ENCODE assay signal across 1 cellular context in the genomic region with DNA sequence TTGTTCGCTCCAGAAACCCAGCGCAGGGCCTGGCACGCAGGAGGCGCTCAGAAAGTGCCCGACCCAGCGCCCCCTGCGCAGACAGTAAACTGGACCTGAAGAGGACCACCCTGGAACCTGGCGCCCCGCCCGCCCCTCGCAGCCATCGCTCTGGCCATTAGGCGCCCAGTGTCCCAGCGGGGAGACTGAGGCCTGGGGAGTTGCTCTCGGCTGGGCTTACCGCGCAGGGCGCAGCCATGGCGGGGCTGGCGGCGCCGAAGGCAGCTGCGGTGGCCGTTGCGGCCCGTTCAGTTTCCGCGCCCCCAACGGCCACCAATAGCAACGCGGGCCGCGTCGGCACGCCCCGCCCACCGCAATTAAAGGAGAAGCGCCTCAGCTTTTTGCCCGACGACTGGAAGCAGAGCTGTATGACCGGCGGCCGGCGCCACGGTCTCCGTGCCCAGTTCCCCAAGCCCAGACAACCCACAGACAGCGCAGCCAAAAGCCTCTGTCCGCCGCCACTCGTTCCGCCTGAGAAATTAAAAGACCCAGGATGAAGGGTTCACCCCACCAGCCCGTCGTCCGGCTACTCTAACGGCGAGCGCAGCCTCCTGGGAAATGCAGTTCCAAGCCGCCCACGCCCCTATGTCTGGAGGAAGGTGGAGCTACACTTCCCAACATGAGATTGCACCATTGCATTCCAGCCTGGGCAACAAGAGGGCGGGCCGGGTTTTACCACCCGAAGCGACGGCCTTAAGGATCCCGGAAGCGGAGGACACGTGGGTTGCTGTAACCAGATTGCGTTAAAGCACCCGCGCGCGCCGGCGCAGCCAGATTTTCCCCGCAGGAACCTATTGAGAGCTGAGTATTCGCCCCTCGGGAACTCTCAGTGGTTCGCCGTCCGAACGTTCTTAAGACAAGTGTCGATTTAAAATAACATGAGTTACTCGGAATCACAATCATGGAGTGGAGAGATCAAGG.
TF ChIP-seq lines count a peak whose summit lies in the region.

POC1A (minus strand) TSS at position 289 of the 960 bp plus-strand sequence; CDS start at position 238, 51 bp downstream.

TF ChIP-seq in GM12878, 131 proteins besides CTCF, POLR2A, EP300 and RAD21 (continued from another document):
- peak; percentile 84 for TF ChIP-seq E4F1 (IDR thresholded peaks at IDR 0.05; ENCODE audit: borderline replicate concordance, partially characterized antibody)
- peak; percentile 90 for TF ChIP-seq SP1 (IDR thresholded peaks at IDR 0.05; ENCODE audit: low read depth, low read length)
- TF ChIP-seq ATF3 (IDR thresholded peaks at IDR 0.05; ENCODE audit: borderline replicate concordance, extremely low read depth, low read depth, low read length) = peak; percentile 25; the same call in 1 of the 2 replicates
- TF ChIP-seq, protein P1, sequence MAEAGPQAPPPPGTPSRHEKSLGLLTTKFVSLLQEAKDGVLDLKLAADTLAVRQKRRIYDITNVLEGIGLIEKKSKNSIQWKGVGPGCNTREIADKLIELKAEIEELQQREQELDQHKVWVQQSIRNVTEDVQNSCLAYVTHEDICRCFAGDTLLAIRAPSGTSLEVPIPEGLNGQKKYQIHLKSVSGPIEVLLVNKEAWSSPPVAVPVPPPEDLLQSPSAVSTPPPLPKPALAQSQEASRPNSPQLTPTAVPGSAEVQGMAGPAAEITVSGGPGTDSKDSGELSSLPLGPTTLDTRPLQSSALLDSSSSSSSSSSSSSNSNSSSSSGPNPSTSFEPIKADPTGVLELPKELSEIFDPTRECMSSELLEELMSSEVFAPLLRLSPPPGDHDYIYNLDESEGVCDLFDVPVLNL (IDR thresholded peaks at IDR 0.05; ENCODE audit: low read depth, low read length) = peak; percentile 97
- no peak for TF ChIP-seq ZNF207 (IDR thresholded peaks at IDR 0.05; ENCODE audit: borderline replicate concordance)
- 0 out of 2 replicates have a peak, but pooled peaks have one; percentile 39 for TF ChIP-seq POLR2AphosphoS2 (IDR thresholded peaks at IDR 0.05; ENCODE audit: low read depth, low read length)
- TF ChIP-seq SMAD5 (IDR thresholded peaks at IDR 0.05; ENCODE audit: low read depth) = peak; percentile 49; the same call in 1 of the 2 replicates
- no peak for TF ChIP-seq YBX1 (IDR thresholded peaks at IDR 0.05)
- TF ChIP-seq JUNB (IDR thresholded peaks at IDR 0.05) = no peak
- TF ChIP-seq GABPA (IDR thresholded peaks at IDR 0.05; ENCODE audit: low read depth) = peak; percentile 51; the same call in 1 of the 2 replicates
- TF ChIP-seq MLLT1 (IDR thresholded peaks at IDR 0.05) = 0 out of 2 replicates have a peak, but pooled peaks have one; percentile 15
- TF ChIP-seq EED (IDR thresholded peaks at IDR 0.05; ENCODE audit: low read depth) = peak; percentile 54
- TF ChIP-seq MYC (IDR thresholded peaks at IDR 0.05; ENCODE audit: insufficient read depth, insufficient read length, insufficient replicate concordance, low read length, severe bottlenecking) = peak; percentile 27
- peak; percentile 63; the same call in 1 of the 2 replicates for TF ChIP-seq CBFB (IDR thresholded peaks at IDR 0.05; ENCODE audit: low read depth)
- TF ChIP-seq NRF1 (conservative IDR thresholded peaks at IDR 0.05; ENCODE audit: low read depth, low read length) = peak; percentile 58
- peak; percentile 82 for TF ChIP-seq MXI1 (IDR thresholded peaks at IDR 0.05; ENCODE audit: low read depth, low read length)
- 0 out of 2 replicates have a peak, but pooled peaks have one; percentile 19 for TF ChIP-seq TCF3 (IDR thresholded peaks at IDR 0.05; ENCODE audit: borderline replicate concordance, insufficient read depth, low read depth, low read length)
- TF ChIP-seq CREM (IDR thresholded peaks at IDR 0.05; ENCODE audit: low read depth) = peak; percentile 75
- 0 out of 2 replicates have a peak, but pooled peaks have one; percentile 27 for TF ChIP-seq RFX5 (IDR thresholded peaks at IDR 0.05; ENCODE audit: low read depth, low read length)
- 0 out of 2 replicates have a peak, but pooled peaks have one; percentile 28 for TF ChIP-seq DPF2 (IDR thresholded peaks at IDR 0.05)
- TF ChIP-seq PML (IDR thresholded peaks at IDR 0.05; ENCODE audit: low read length) = peak; percentile 83; the same call in 1 of the 2 replicates
- TF ChIP-seq, protein P2, sequence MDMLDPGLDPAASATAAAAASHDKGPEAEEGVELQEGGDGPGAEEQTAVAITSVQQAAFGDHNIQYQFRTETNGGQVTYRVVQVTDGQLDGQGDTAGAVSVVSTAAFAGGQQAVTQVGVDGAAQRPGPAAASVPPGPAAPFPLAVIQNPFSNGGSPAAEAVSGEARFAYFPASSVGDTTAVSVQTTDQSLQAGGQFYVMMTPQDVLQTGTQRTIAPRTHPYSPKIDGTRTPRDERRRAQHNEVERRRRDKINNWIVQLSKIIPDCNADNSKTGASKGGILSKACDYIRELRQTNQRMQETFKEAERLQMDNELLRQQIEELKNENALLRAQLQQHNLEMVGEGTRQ (IDR thresholded peaks at IDR 0.05; ENCODE audit: borderline replicate concordance, low read depth, low read length) = peak; percentile 71
- TF ChIP-seq FOXK2 (IDR thresholded peaks at IDR 0.05) = peak; percentile 78
- TF ChIP-seq WRNIP1 (IDR thresholded peaks at IDR 0.05; ENCODE audit: borderline replicate concordance, low read depth, low read length) = 0 out of 2 replicates have a peak, but pooled peaks have one; percentile 29
- no peak for TF ChIP-seq HDAC6 (IDR thresholded peaks at IDR 0.05; ENCODE audit: unreplicated experiment)
